Comparison of ENCODE assay signal across 1 cellular context in genomic region chr11:67379061-67380058, GRCh38.
TF ChIP-seq lines count a peak whose summit lies in the region.

No MANE protein-coding gene starts in this region.

TF ChIP-seq in H1, 55 proteins besides CTCF, POLR2A, EP300 and RAD21:
- TF ChIP-seq JUN (IDR thresholded peaks at IDR 0.05; ENCODE audit: low read depth, low read length): no peak
- TF ChIP-seq HDAC2 (IDR thresholded peaks at IDR 0.05; ENCODE audit: borderline replicate concordance in 1 of 2, low read depth in 2 of 2, low read length in 2 of 2): no peak
- no peak for TF ChIP-seq TAF1 (IDR thresholded peaks at IDR 0.05; ENCODE audit: low read depth, low read length)
- no peak for TF ChIP-seq EGR1 (IDR thresholded peaks at IDR 0.05; ENCODE audit: borderline replicate concordance, low read depth, low read length)
- no peak for TF ChIP-seq CTBP2 (IDR thresholded peaks at IDR 0.05; ENCODE audit: borderline replicate concordance, insufficient read depth, insufficient read length, low read length)
- TF ChIP-seq ASH2L (IDR thresholded peaks at IDR 0.05; ENCODE audit: low read length): no peak
- TF ChIP-seq, protein P1, sequence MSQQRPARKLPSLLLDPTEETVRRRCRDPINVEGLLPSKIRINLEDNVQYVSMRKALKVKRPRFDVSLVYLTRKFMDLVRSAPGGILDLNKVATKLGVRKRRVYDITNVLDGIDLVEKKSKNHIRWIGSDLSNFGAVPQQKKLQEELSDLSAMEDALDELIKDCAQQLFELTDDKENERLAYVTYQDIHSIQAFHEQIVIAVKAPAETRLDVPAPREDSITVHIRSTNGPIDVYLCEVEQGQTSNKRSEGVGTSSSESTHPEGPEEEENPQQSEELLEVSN (IDR thresholded peaks at IDR 0.05): no peak
- TF ChIP-seq CBX8 (IDR thresholded peaks at IDR 0.05; ENCODE audit: borderline replicate concordance, low read depth, low read length): no peak
- TF ChIP-seq RNF2 (IDR thresholded peaks at IDR 0.05; ENCODE audit: borderline replicate concordance, low read depth, low read length, missing control alignments, poor library complexity, severe bottlenecking): no peak
- TF ChIP-seq, protein P2, sequence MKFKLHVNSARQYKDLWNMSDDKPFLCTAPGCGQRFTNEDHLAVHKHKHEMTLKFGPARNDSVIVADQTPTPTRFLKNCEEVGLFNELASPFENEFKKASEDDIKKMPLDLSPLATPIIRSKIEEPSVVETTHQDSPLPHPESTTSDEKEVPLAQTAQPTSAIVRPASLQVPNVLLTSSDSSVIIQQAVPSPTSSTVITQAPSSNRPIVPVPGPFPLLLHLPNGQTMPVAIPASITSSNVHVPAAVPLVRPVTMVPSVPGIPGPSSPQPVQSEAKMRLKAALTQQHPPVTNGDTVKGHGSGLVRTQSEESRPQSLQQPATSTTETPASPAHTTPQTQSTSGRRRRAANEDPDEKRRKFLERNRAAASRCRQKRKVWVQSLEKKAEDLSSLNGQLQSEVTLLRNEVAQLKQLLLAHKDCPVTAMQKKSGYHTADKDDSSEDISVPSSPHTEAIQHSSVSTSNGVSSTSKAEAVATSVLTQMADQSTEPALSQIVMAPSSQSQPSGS (IDR thresholded peaks at IDR 0.05; ENCODE audit: low read length): no peak
- TF ChIP-seq, protein P3, sequence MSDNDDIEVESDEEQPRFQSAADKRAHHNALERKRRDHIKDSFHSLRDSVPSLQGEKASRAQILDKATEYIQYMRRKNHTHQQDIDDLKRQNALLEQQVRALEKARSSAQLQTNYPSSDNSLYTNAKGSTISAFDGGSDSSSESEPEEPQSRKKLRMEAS (IDR thresholded peaks at IDR 0.05): no peak
- TF ChIP-seq NANOG (IDR thresholded peaks at IDR 0.05; ENCODE audit: insufficient read depth, low read depth, low read length, poor library complexity, severe bottlenecking): no peak
- TF ChIP-seq FOSL1 (IDR thresholded peaks at IDR 0.05; ENCODE audit: insufficient read depth, low read depth, low read length): no peak
- no peak for TF ChIP-seq EZH2 (IDR thresholded peaks at IDR 0.05; ENCODE audit: low read depth, low read length, severe bottlenecking)
- no peak for TF ChIP-seq RBBP5 (IDR thresholded peaks at IDR 0.05; ENCODE audit: borderline replicate concordance, low read depth, low read length)
